8 cellular contexts compared by ENCODE assay signal in genomic region chr12:13196302-13196921, GRCh38. TPM values are rescaled to one million over a fixed set of nuclear protein-coding genes. Genes with fewer than 3 reads are reported as not detected.
DNase-seq lines count a peak whose midpoint lies in the region; ATAC-seq and TF ChIP-seq lines count a peak whose summit lies in the region.

EMP1 (plus strand) TSS chr12:13196726; CDS start chr12:13211511, 14,785 bp downstream.

- peak within 1 kb of the TSS; percentile 52 for H3K4me3 ChIP-seq in lower leg skin (ENCODE audit: low read depth, poor library complexity, severe bottlenecking)

- TF ChIP-seq POLR2A in lower leg skin (IDR thresholded peaks at IDR 0.05): peak in 1 of 2 donors; percentile 91

- TF ChIP-seq CTCF in lower leg skin (IDR thresholded peaks at IDR 0.05): no peak

- peak within 1 kb of the TSS; percentile 82 for H3K27ac ChIP-seq in cingulate gyrus (ENCODE audit: low read depth, low read length)

- peak; percentile 90 for ATAC-seq in GM21825 (IDR thresholded peaks at IDR 0.05; ENCODE audit: unreplicated experiment)

- 0 to 1% methylated on average over 10 of the region's 10 CpGs for WGBS in lower leg skin, 2 donors

- intact Hi-C loops in lower leg skin (cut with DNase I; ENCODE audit: low total_unique reads): no loop called here

- DNase-seq in Daoy (ENCODE audit: low read depth) (peak; percentile 99), LoVo (ENCODE audit: low spot score) (peak; percentile 100), lower leg skin (ENCODE audit: low spot score in 2 of 2) (peak; percentile 99), COR-L47 (lab: John Stamatoyannopoulos, UW) (no peak)
- DNase-seq in activated CD4-positive, alpha-beta T cell treated with anti-CD3 and anti-CD28 coated beads for 4 hours: peak; percentile 75 to 81
- DNase-seq in stimulated activated CD4-positive, alpha-beta T cell treated with anti-CD3 and anti-CD28 coated beads, Interleukin-4, amount 100 ng/mL, for 48 hours (ENCODE audit: low read depth in 2 of 2): peak; percentile 49 to 72

RNA-seq across cellular contexts. Expression of gene EMP1, which starts in this region (rescaled TPM):
- 116 and 250 TPM in 2 replicates for total RNA-seq in Daoy (2014; rRNA removed; shearing (Covaris generic))
- 100 to 1,000 TPM; 237 to 838 (median 402) TPM for total RNA-seq in lower leg skin
